In the genomic region with DNA sequence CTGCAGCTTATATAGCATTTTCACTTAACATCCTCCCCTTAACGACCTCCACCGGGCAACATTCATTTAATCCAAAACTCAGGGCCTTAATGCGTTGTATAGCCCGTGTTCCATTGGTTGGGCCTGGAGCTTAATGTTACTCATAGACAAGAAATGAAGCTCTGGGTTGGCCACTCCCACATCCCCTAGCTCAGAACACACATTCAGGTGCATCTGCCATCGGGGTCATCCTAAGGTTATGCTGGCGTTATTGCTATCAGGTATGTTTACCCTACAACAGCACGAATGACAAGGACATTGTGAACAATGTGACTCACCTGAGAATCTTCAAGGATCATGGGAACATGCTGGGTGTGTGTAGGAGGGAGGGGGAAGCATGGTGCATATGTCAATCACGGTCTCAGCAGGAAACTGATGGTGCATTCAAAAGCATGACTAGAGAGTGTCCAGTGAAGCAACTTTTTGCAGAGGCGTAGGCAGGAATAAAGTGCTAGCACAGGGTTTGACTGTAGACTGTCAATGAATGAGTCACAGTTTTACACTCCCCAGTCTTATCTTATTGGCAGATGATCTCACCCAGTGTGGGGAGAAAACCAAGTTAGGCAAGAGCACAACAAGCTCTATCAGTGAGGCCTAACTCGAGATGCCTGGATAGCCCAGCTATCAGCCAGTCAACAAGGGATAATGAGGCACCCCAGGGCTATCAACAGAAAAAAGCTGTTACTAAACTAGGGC, we compare ENCODE assay signal across 9 cellular contexts.
DNase-seq lines count a peak whose midpoint lies in the region; ATAC-seq and TF ChIP-seq lines count a peak whose summit lies in the region.
"Had no signal": no experiment of that assay in that cellular context is flagged by ENCODE, and none has a peak within 500 bp of the region (broad histone marks: within the 10 kb centered on the region; RNA-seq: fewer than 3 reads in every experiment).

No MANE protein-coding gene starts in this region.

- H3K4me1 Mint-ChIP-seq in activated CD4-positive, alpha-beta memory T cell treated with anti-CD3 and anti-CD28 coated beads, Interleukin-2, amount 10 ng/mL, durations not matched to agents 7 days and 5 days = no peaks in the 10 kb centered on the region

- ATAC-seq in GM18868 (IDR thresholded peaks at IDR 0.05; ENCODE audit: unreplicated experiment) = peak; percentile 77
- no peak for ATAC-seq in GM21360 (IDR thresholded peaks at IDR 0.05; ENCODE audit: unreplicated experiment)

- H3K27ac ChIP-seq in colonic mucosa = no peak overlapping the region

- H3K9ac ChIP-seq in colonic mucosa (ENCODE audit: low read depth in 2 of 2, low read length in 2 of 2) = no peak overlapping the region

- H3K27ac Mint-ChIP-seq in activated CD4-positive, alpha-beta memory T cell treated with anti-CD3 and anti-CD28 coated beads, Interleukin-2, amount 10 ng/mL, durations not matched to agents 7 days and 5 days = no peak overlapping the region
- H3K27ac Mint-ChIP-seq: activated CD4-positive, alpha-beta memory T cell treated with anti-CD3 and anti-CD28 coated beads for 36 hours had no signal

- CTCF ChIA-PET in activated CD4-positive, alpha-beta memory T cell treated with anti-CD3 and anti-CD28 coated beads, Interleukin-2, amount 10 ng/mL, durations not matched to agents 7 days and 5 days (lab: Charles Lee) = no interaction called here

- H3K36me3 Mint-ChIP-seq in activated CD4-positive, alpha-beta memory T cell treated with anti-CD3 and anti-CD28 coated beads, Interleukin-2, amount 10 ng/mL, durations not matched to agents 7 days and 5 days (ENCODE audit: low read depth) = no peaks in the 10 kb centered on the region
- H3K36me3 Mint-ChIP-seq: activated CD4-positive, alpha-beta memory T cell treated with anti-CD3 and anti-CD28 coated beads for 36 hours had no signal

- TF ChIP-seq CTCF in colonic mucosa (IDR thresholded peaks at IDR 0.05) = no peak

- no peak overlapping the region for H3K4me3 Mint-ChIP-seq in activated CD4-positive, alpha-beta memory T cell treated with anti-CD3 and anti-CD28 coated beads, Interleukin-2, amount 10 ng/mL, durations not matched to agents 7 days and 5 days
- H3K4me3 Mint-ChIP-seq: activated CD4-positive, alpha-beta memory T cell treated with anti-CD3 and anti-CD28 coated beads for 36 hours had no signal

- no peaks in the 10 kb centered on the region for H3K9me3 ChIP-seq in colonic mucosa

- POLR2A ChIA-PET in activated CD4-positive, alpha-beta memory T cell treated with anti-CD3 and anti-CD28 coated beads, Interleukin-2, amount 10 ng/mL, durations not matched to agents 7 days and 5 days (lab: Charles Lee) = no interaction called here

- intact Hi-C loops in colonic mucosa (cut with DNase I) = no loop called here

- no peaks in the 10 kb centered on the region for H3K36me3 ChIP-seq in colonic mucosa

- H3K27me3 Mint-ChIP-seq in activated CD4-positive, alpha-beta memory T cell treated with anti-CD3 and anti-CD28 coated beads, Interleukin-2, amount 10 ng/mL, durations not matched to agents 7 days and 5 days = no peaks in the 10 kb centered on the region
- H3K27me3 Mint-ChIP-seq: activated CD4-positive, alpha-beta memory T cell treated with anti-CD3 and anti-CD28 coated beads for 36 hours had no signal

- no peaks in the 10 kb centered on the region for H3K4me1 ChIP-seq in colonic mucosa

- no peaks in the 10 kb centered on the region for H3K9me3 Mint-ChIP-seq in activated CD4-positive, alpha-beta memory T cell treated with anti-CD3 and anti-CD28 coated beads, Interleukin-2, amount 10 ng/mL, durations not matched to agents 7 days and 5 days
- H3K9me3 Mint-ChIP-seq: activated CD4-positive, alpha-beta memory T cell treated with anti-CD3 and anti-CD28 coated beads for 36 hours had no signal

- no peaks in the 10 kb centered on the region for H3K27me3 ChIP-seq in colonic mucosa

- H3K4me3 ChIP-seq in colonic mucosa = no peak overlapping the region

- peak; percentile 21 for DNase-seq in NCI-H69 (lab: John Stamatoyannopoulos, UW)
- peak; percentile 14 for DNase-seq in fibroblast of peridontal ligament (ENCODE audit: extremely low read depth)
- peak; percentile 1 for DNase-seq in renal cortical epithelial cell (ENCODE audit: low read depth)
- no peak for DNase-seq in colonic mucosa
- no peak for DNase-seq in ecto neural progenitor cell (ENCODE audit: low spot score)
- no peak for DNase-seq in activated CD4-positive, alpha-beta memory T cell treated with anti-CD3 and anti-CD28 coated beads, Interleukin-2, amount 10 ng/mL, durations not matched to agents 7 days and 5 days
- DNase-seq: activated CD4-positive, alpha-beta memory T cell treated with anti-CD3 and anti-CD28 coated beads for 36 hours had no signal

Comparison
In these comparisons a context has a peak if more than half of its experiments do, and no peak if none do; other contexts are left out.
1. DNase-seq: peak in NCI-H69 (single experiment), fibroblast of peridontal ligament (single experiment) and renal cortical epithelial cell (single experiment); none in colonic mucosa (single experiment), ecto neural progenitor cell (single experiment) and activated CD4-positive, alpha-beta memory T cell treated with anti-CD3 and anti-CD28 coated beads, Interleukin-2, amount 10 ng/mL, durations not matched to agents 7 days and 5 days (single experiment).